In the genomic region with DNA sequence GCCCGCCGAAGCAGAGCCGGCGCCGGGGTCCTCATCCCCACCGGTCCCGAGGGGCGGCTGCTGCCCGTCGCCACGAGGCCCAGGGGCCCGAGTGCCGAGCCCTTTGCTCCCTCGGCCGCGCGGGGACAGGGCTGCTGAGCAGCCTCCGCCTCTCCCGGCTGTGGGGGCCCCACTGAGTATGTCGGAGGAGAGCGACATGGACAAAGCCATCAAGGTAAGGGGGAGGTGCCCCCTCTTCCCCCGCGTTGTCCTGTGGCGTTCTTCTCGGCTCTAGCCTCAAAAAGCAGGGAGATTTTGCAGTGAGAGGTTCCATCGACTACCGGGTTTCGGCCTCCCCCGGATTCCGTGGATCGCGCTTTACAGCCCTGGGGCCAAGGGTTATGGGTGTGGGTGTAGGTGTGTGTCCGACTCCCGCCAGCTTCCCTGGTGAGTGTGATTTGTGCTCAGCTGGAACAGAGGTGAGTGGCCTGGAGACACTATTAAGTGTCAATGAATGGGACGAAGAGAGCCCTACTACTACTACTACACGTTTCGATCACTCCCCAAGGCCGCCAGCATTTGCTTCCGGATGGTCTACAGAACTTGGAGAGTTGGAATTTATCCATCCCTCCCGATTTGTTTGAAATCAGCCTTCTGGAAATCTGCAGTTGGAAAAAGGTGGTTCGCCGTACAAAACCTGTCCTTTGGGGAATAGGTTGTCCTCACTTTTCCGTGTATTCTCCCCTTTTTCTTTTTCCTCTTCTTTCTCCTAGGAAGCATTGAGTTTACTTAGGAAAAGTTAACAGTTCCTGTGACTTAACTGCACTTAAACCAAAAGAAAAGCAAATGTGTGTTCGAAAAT, we compare ENCODE assay signal across 8 cellular contexts. TPM values are rescaled to one million over a fixed set of nuclear protein-coding genes. Genes with fewer than 3 reads are reported as not detected.
DNase-seq lines count a peak whose midpoint lies in the region; ATAC-seq and TF ChIP-seq lines count a peak whose summit lies in the region.

No MANE protein-coding gene starts in this region.

- no CpG with 5 or more reads among the region's 44 CpGs for WGBS in mesendoderm (ENCODE audit: extremely low coverage, insufficient coverage, low lambda C conversion rate)
- 4% methylated on average over 32 of the region's 44 CpGs for WGBS in suprapubic skin

- no peak for TF ChIP-seq EP300 in suprapubic skin (IDR thresholded peaks at IDR 0.05)

- DNase-seq in Right ventricle myocardium inferior (ENCODE audit: missing footprints) (peak; percentile 70), cardiac septum (ENCODE audit: low spot score) (no peak), SK-N-MC (ENCODE audit: low read depth, low spot score) (no peak), colonic mucosa (peak; percentile 77), mesendoderm (peak; percentile 44), suprapubic skin (ENCODE audit: low spot score in 2 of 2) (peak in 1 of 2 donors; percentile 58), AML-193 (lab: John Stamatoyannopoulos, UW) (no peak)

- no peaks in the 10 kb centered on the region for H3K27me3 ChIP-seq in colonic mucosa
- H3K27me3 ChIP-seq in mesendoderm (ENCODE audit: insufficient read depth, low read length, poor library complexity): no peaks in the 10 kb centered on the region
- no peaks in the 10 kb centered on the region for H3K27me3 ChIP-seq in suprapubic skin

- no peak for TF ChIP-seq POLR2A in suprapubic skin (IDR thresholded peaks at IDR 0.05)

- H3K79me1 ChIP-seq in mesendoderm (ENCODE audit: low read length): peaks cover 14% of the 10 kb centered on the region

- H2BK5ac ChIP-seq in mesendoderm (ENCODE audit: low read length): no peak overlapping the region

- H3K18ac ChIP-seq in mesendoderm (ENCODE audit: low read length): no peak overlapping the region

- H2AK5ac ChIP-seq in mesendoderm (ENCODE audit: low read length): peak overlapping the region; percentile 2

- H3K4me1 ChIP-seq in colonic mucosa: peaks cover 18% of the 10 kb centered on the region
- H3K4me1 ChIP-seq in mesendoderm (ENCODE audit: control insufficient read depth, low read depth, low read length): no peaks in the 10 kb centered on the region
- H3K4me1 ChIP-seq in suprapubic skin: peaks cover 43% of the 10 kb centered on the region

- peak overlapping the region; percentile 88 for H3K4me3 ChIP-seq in SK-N-MC
- H3K4me3 ChIP-seq in colonic mucosa: peak overlapping the region; percentile 98
- peak overlapping the region; percentile 95 for H3K4me3 ChIP-seq in mesendoderm (ENCODE audit: low read length)
- peak overlapping the region; percentile 94 for H3K4me3 ChIP-seq in suprapubic skin

- ATAC-seq in Right ventricle myocardium inferior (no peak), HG03095 (IDR thresholded peaks at IDR 0.05; ENCODE audit: unreplicated experiment) (peak; percentile 21)

- no peak overlapping the region for H2BK15ac ChIP-seq in mesendoderm (replicated peaks; ENCODE audit: low read depth)

- H2BK120ac ChIP-seq in mesendoderm (ENCODE audit: low read depth, low read length): no peak overlapping the region

- H3K23ac ChIP-seq in mesendoderm (ENCODE audit: low read length): no peak overlapping the region

- H3K79me2 ChIP-seq in mesendoderm (ENCODE audit: control insufficient read depth, insufficient read depth, low read length): peaks cover 62% of the 10 kb centered on the region

- H4K8ac ChIP-seq in mesendoderm (ENCODE audit: low read depth, low read length): no peak overlapping the region

- no peaks in the 10 kb centered on the region for H3K9me3 ChIP-seq in SK-N-MC (ENCODE audit: low read depth, low read length)
- no peaks in the 10 kb centered on the region for H3K9me3 ChIP-seq in colonic mucosa
- no peaks in the 10 kb centered on the region for H3K9me3 ChIP-seq in suprapubic skin

- peaks cover 42% of the 10 kb centered on the region for H3K36me3 ChIP-seq in SK-N-MC (ENCODE audit: insufficient read depth, low read length)
- H3K36me3 ChIP-seq in colonic mucosa: no peaks in the 10 kb centered on the region
- no peaks in the 10 kb centered on the region for H3K36me3 ChIP-seq in mesendoderm (ENCODE audit: control insufficient read depth, insufficient read depth, low read length)
- peaks cover 8% of the 10 kb centered on the region for H3K36me3 ChIP-seq in suprapubic skin

- peak overlapping the region; percentile 98 for H3K56ac ChIP-seq in mesendoderm (ENCODE audit: low read length)

- H3K9ac ChIP-seq in SK-N-MC (ENCODE audit: insufficient read length) (peak overlapping the region; percentile 95), colonic mucosa (ENCODE audit: low read depth in 2 of 2, low read length in 2 of 2) (peak overlapping the region; percentile 84 to 97), mesendoderm (ENCODE audit: low read length) (peak overlapping the region; percentile 78)

- H3K4me2 ChIP-seq in mesendoderm (ENCODE audit: low read length): peak overlapping the region; percentile 58

- intact Hi-C loops in Right ventricle myocardium inferior (cut with DNase I): loop anchor here (5.0 kb wide), 1 partner anchor 170 kb away; a partner anchor contains a TSS
- intact Hi-C loops in cardiac septum (cut with DNase I): loop anchor here (2.0 kb wide), 1 partner anchor 170 kb away; a partner anchor contains a TSS
- intact Hi-C loops in colonic mucosa (cut with DNase I): no loop called here

- no peak overlapping the region for H4K5ac ChIP-seq in mesendoderm (ENCODE audit: low read length)

- H3K27ac ChIP-seq in SK-N-MC (peak overlapping the region; percentile 95), colonic mucosa (peak overlapping the region; percentile 94), mesendoderm (ENCODE audit: low read depth, low read length) (peak overlapping the region; percentile 54), suprapubic skin (peak overlapping the region; percentile 98)

- peak overlapping the region; percentile 81 for H3K4ac ChIP-seq in mesendoderm (ENCODE audit: low read depth, low read length)

- TF ChIP-seq CTCF in colonic mucosa (IDR thresholded peaks at IDR 0.05) (no peak), suprapubic skin (IDR thresholded peaks at IDR 0.05) (no peak)

RNA-seq across cellular contexts. Expression of a gene that starts 0.7 kb away (rescaled TPM):
- total RNA-seq in Right ventricle myocardium inferior (26.2 TPM), cardiac septum (25.7 TPM), colonic mucosa (10 to 100 TPM; 76.9 to 84.8 TPM), suprapubic skin (10 to 100 TPM; 38.9 to 69.7 (median 58.6) TPM)
- polyA plus RNA-seq in mesendoderm (2013, experiment 1 of 2): 35.8 TPM
- 34.7 TPM for polyA plus RNA-seq in mesendoderm (2013, experiment 2 of 2)

Comparison
In these comparisons a context has a peak if more than half of its experiments do, and no peak if none do; other contexts are left out.
1. DNase-seq: peak in Right ventricle myocardium inferior (single experiment), colonic mucosa (single experiment) and mesendoderm (single experiment); none in cardiac septum (single experiment), SK-N-MC (single experiment) and AML-193 (0 of 2).
2. Peak in every context shown above with its lines, with median percentiles within 50 percentile points of each other: H3K27ac ChIP-seq, H3K4me3 ChIP-seq and H3K9ac ChIP-seq.